Comparison of ENCODE assay signal across 8 cellular contexts in genomic region chr2:85540131-85540587, GRCh38. TPM values are rescaled to one million over a fixed set of nuclear protein-coding genes. Genes with fewer than 3 reads are reported as not detected.
DNase-seq lines count a peak whose midpoint lies in the region; ATAC-seq and TF ChIP-seq lines count a peak whose summit lies in the region.

No MANE protein-coding gene starts in this region.

- intact Hi-C loops in heart left ventricle (cut with DNase I) (no loop called here), Right ventricle myocardium inferior (cut with DNase I) (no loop called here)

- ATAC-seq in heart left ventricle (no peak), Right ventricle myocardium inferior (no peak), thoracic aorta (ENCODE audit: insufficient number of reproducible peaks, low FRiP score, low read depth) (no peak), GM18870 (IDR thresholded peaks at IDR 0.05; ENCODE audit: unreplicated experiment) (no peak)
- ATAC-seq in activated naive CD8-positive, alpha-beta T cell treated with anti-CD3 and anti-CD28 coated beads, Interleukin-2, amount 10 ng/mL, durations not matched to agents 7 days and 5 days (ENCODE audit: low read depth): no peak

- peaks cover 0 to 58% (median 41%) of the 10 kb centered on the region in 12 donors for H3K4me1 ChIP-seq in heart left ventricle
- peaks cover 32 to 65% of the 10 kb centered on the region in 2 donors for H3K4me1 ChIP-seq in thoracic aorta (ENCODE audit: control insufficient read depth in 1 of 2, low read depth in 2 of 2)

- H3K36me3 Mint-ChIP-seq in activated naive CD8-positive, alpha-beta T cell treated with anti-CD3 and anti-CD28 coated beads, Interleukin-2, amount 10 ng/mL, durations not matched to agents 7 days and 5 days: peaks cover 43% of the 10 kb centered on the region

- TF ChIP-seq POLR2A in heart left ventricle (IDR thresholded peaks at IDR 0.05): no peak

- no peaks in the 10 kb centered on the region for H3K9me3 Mint-ChIP-seq in activated naive CD8-positive, alpha-beta T cell treated with anti-CD3 and anti-CD28 coated beads, Interleukin-2, amount 10 ng/mL, durations not matched to agents 7 days and 5 days

- DNase-seq in heart left ventricle: no peak
- DNase-seq in Right ventricle myocardium inferior (ENCODE audit: missing footprints): no peak
- DNase-seq in activated naive CD8-positive, alpha-beta T cell treated with anti-CD3 and anti-CD28 coated beads, Interleukin-2, amount 10 ng/mL, durations not matched to agents 7 days and 5 days: no peak
- peak; percentile 25 for DNase-seq in kidney tubule cell (ENCODE audit: low spot score)
- DNase-seq in thoracic aorta (ENCODE audit: low spot score): no peak
- DNase-seq in NCI-H1417 treated with DMSO at 0.1 percent for 48 hours (lab: John Stamatoyannopoulos, UW): no peak
- DNase-seq in epidermal melanocyte (ENCODE audit: insufficient read length, low spot score): no peak

- peak overlapping the region; percentile 59 to 98 (median 90) for H3K4me3 ChIP-seq in heart left ventricle
- peak overlapping the region; percentile 87 for H3K4me3 ChIP-seq in thoracic aorta

- TF ChIP-seq CTCF in heart left ventricle (IDR thresholded peaks at IDR 0.05) (no peak), thoracic aorta (IDR thresholded peaks at IDR 0.05) (no peak)

- H3K4me3 Mint-ChIP-seq in activated naive CD8-positive, alpha-beta T cell treated with anti-CD3 and anti-CD28 coated beads, Interleukin-2, amount 10 ng/mL, durations not matched to agents 7 days and 5 days: peak overlapping the region; percentile 94

- H3K9me3 ChIP-seq in heart left ventricle (no peaks in the 10 kb centered on the region), thoracic aorta (no peaks in the 10 kb centered on the region)

- peaks cover 35% of the 10 kb centered on the region for H3K4me1 Mint-ChIP-seq in activated naive CD8-positive, alpha-beta T cell treated with anti-CD3 and anti-CD28 coated beads, Interleukin-2, amount 10 ng/mL, durations not matched to agents 7 days and 5 days

- POLR2A ChIA-PET in activated naive CD8-positive, alpha-beta T cell treated with anti-CD3 and anti-CD28 coated beads, Interleukin-2, amount 10 ng/mL, durations not matched to agents 7 days and 5 days (lab: Charles Lee): interaction anchor here (0.6 to 8.2 kb wide), 19 partner anchors 9 to 221 kb away, joined by 3 to 116 read pairs (median 12); partner anchors contain the start of genes C2orf68, ELMOD3, GGCX and RETSAT

- H3K27me3 Mint-ChIP-seq in activated naive CD8-positive, alpha-beta T cell treated with anti-CD3 and anti-CD28 coated beads, Interleukin-2, amount 10 ng/mL, durations not matched to agents 7 days and 5 days: no peaks in the 10 kb centered on the region

- peak overlapping the region; percentile 77 for H3K27ac Mint-ChIP-seq in activated naive CD8-positive, alpha-beta T cell treated with anti-CD3 and anti-CD28 coated beads, Interleukin-2, amount 10 ng/mL, durations not matched to agents 7 days and 5 days

- H3K27me3 ChIP-seq in heart left ventricle: no peaks in the 10 kb centered on the region
- H3K27me3 ChIP-seq in thoracic aorta (replicated peaks; ENCODE audit: insufficient read depth): no peaks in the 10 kb centered on the region

- WGBS in heart left ventricle, 4 donors: 2 to 8% (median 4%) methylated on average over 8 of the region's 8 CpGs

- H3K36me3 ChIP-seq in heart left ventricle (peaks cover 4 to 51% (median 44%) of the 10 kb centered on the region in 9 donors), thoracic aorta (peaks cover 35% of the 10 kb centered on the region)

- H3K27ac ChIP-seq in heart left ventricle (peak overlapping the region; percentile 94 to 100 (median 99)), thoracic aorta (peak overlapping the region; percentile 95 to 98)

RNA-seq across cellular contexts. Expression of gene MAT2A, which starts 1.2 kb away (rescaled TPM):
- total RNA-seq in heart left ventricle (100 to 1,000 TPM in 7 of 9 donors, 10 to 100 TPM in 2; 66.0 to 218 (median 128) TPM), Right ventricle myocardium inferior (118 TPM), thoracic aorta (100 to 1,000 TPM; 230 to 475 TPM)
- polyA plus RNA-seq in heart left ventricle: 100 to 1,000 TPM in 1 of 2 donors, 10 to 100 TPM in 1; 72.3 to 131 TPM
- 100 to 1,000 TPM; 218 to 222 TPM for total RNA-seq in activated naive CD8-positive, alpha-beta T cell treated with anti-CD3 and anti-CD28 coated beads, Interleukin-2, amount 10 ng/mL, durations not matched to agents 7 days and 5 days

RNA-seq across cellular contexts. Expression of gene GGCX, which starts 21.1 kb away (rescaled TPM):
- total RNA-seq in heart left ventricle: 10 to 100 TPM; 13.2 to 30.7 (median 20.8) TPM
- polyA plus RNA-seq in heart left ventricle: 10 to 100 TPM; 12.6 to 28.7 TPM
- total RNA-seq in Right ventricle myocardium inferior: 26.9 TPM
- total RNA-seq in activated naive CD8-positive, alpha-beta T cell treated with anti-CD3 and anti-CD28 coated beads, Interleukin-2, amount 10 ng/mL, durations not matched to agents 7 days and 5 days: 10 to 100 TPM; 24.8 to 26.8 TPM
- total RNA-seq in thoracic aorta: 10 to 100 TPM; 28.4 to 38.4 TPM

RNA-seq across cellular contexts. Expression of gene VAMP8, which starts 37.2 kb away (rescaled TPM):
- total RNA-seq in heart left ventricle (100 to 1,000 TPM in 1 of 9 donors, 10 to 100 TPM in 4, 1 to 10 TPM in 4; 5.4 to 103 (median 10.1) TPM), Right ventricle myocardium inferior (26.1 TPM), thoracic aorta (10 to 100 TPM; 30.9 to 34.9 TPM)
- 10 to 100 TPM; 13.8 to 21.7 TPM for polyA plus RNA-seq in heart left ventricle
- total RNA-seq in activated naive CD8-positive, alpha-beta T cell treated with anti-CD3 and anti-CD28 coated beads, Interleukin-2, amount 10 ng/mL, durations not matched to agents 7 days and 5 days: 100 to 1,000 TPM; 128 to 135 TPM

RNA-seq across cellular contexts. Expression of gene VAMP5, which starts 44.1 kb away (rescaled TPM):
- total RNA-seq in heart left ventricle: 100 to 1,000 TPM in 1 of 9 donors, 10 to 100 TPM in 8; 21.0 to 186 (median 36.6) TPM
- 10 to 100 TPM; 65.4 to 81.9 TPM for polyA plus RNA-seq in heart left ventricle
- 62.1 TPM for total RNA-seq in Right ventricle myocardium inferior
- 10 to 100 TPM; 66.7 to 70.8 TPM for total RNA-seq in activated naive CD8-positive, alpha-beta T cell treated with anti-CD3 and anti-CD28 coated beads, Interleukin-2, amount 10 ng/mL, durations not matched to agents 7 days and 5 days
- 10 to 100 TPM; 27.1 to 42.8 TPM for total RNA-seq in thoracic aorta

RNA-seq across cellular contexts. Expression of gene RNF181, which starts 55.4 kb away (rescaled TPM):
- 100 to 1,000 TPM in 4 of 9 donors, 10 to 100 TPM in 5; 77.7 to 208 (median 92.0) TPM for total RNA-seq in heart left ventricle
- 100 to 1,000 TPM; 165 to 235 TPM for polyA plus RNA-seq in heart left ventricle
- total RNA-seq in Right ventricle myocardium inferior: 87.8 TPM
- total RNA-seq in activated naive CD8-positive, alpha-beta T cell treated with anti-CD3 and anti-CD28 coated beads, Interleukin-2, amount 10 ng/mL, durations not matched to agents 7 days and 5 days: 10 to 100 TPM; 96.4 to 97.4 TPM
- 100 to 1,000 TPM; 107 to 124 TPM for total RNA-seq in thoracic aorta
